ENCODE assay signal across 11 cellular contexts in the genomic region with DNA sequence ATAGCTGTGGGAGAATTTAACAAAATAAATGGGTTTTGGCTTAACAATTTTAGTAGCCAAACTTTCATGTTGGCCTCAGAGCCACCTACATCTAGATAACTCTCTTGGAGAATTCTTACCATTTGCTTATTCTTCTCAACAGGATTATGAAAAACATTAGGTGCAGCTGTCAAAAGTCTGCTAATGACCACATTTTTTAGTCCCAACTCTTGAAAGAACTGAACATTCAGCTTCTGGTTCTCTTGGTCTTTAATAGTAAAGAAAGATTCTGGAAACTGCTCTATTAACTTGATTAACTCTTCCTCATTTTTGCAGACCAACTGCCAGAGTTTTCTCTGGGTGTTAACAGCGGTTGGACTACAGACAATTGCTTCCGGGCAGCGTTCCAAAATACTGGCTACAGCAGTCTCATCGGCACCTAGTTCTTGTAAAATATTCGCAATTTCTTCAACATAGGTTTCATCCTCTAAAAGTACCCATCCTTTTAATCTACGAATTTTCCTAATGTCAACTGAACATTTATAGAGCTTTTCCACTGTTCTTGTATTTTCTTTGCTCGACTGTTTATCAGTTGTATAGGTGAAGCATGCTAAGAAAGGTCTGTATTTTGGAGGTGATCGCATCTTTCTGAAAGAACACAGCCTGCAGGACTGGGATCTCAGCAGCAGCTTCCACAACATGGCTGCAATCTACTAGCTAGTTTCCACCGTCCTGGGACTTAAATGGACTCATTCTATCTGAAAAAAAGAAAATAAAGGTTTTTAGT. TPM values are rescaled to one million over a fixed set of nuclear protein-coding genes. Genes with fewer than 3 reads are reported as not detected.
DNase-seq lines count a peak whose midpoint lies in the region; ATAC-seq and TF ChIP-seq lines count a peak whose summit lies in the region.
"Had no signal": no experiment of that assay in that cellular context is flagged by ENCODE, and none has a peak within 500 bp of the region (broad histone marks: within the 10 kb centered on the region; RNA-seq: fewer than 3 reads in every experiment).

No MANE protein-coding gene starts in this region.

- intact Hi-C loops in dorsolateral prefrontal cortex (cut with DNase I) = no loop called here
- intact Hi-C loops in naive thymus-derived CD4-positive, alpha-beta T cell (cut with micrococcal nuclease) = no loop called here

- no peak overlapping the region for H3K4me3 Mint-ChIP-seq in naive thymus-derived CD4-positive, alpha-beta T cell
- no peak overlapping the region for H3K4me3 Mint-ChIP-seq in naive thymus-derived CD8-positive, alpha-beta T cell

- H3K27me3 Mint-ChIP-seq in naive thymus-derived CD4-positive, alpha-beta T cell = no peaks in the 10 kb centered on the region
- no peaks in the 10 kb centered on the region for H3K27me3 Mint-ChIP-seq in naive thymus-derived CD8-positive, alpha-beta T cell

- DNase-seq in DMS153 (lab: John Stamatoyannopoulos, UW) (peak; percentile 14), NCI-H2196 treated with DMSO at 0.1 percent for 48 hours (lab: John Stamatoyannopoulos, UW; ENCODE audit: unreplicated experiment) (peak; percentile 45), dorsolateral prefrontal cortex (peak in 7 of 10 donors; percentile 45 to 62 (median 54))
- DNase-seq in naive thymus-derived CD4-positive, alpha-beta T cell = no peak
- no peak for DNase-seq in naive thymus-derived CD8-positive, alpha-beta T cell
- DNase-seq in activated CD8-positive, alpha-beta memory T cell treated with anti-CD3 and anti-CD28 coated beads, Interleukin-2, amount 50 U/mL, for 4 hours = no peak
- DNase-seq: activated gamma-delta T cell treated with Interleukin-2 at 50 U/mL for 16 hours had no signal

- no peaks in the 10 kb centered on the region for H3K27me3 ChIP-seq in dorsolateral prefrontal cortex
- no peaks in the 10 kb centered on the region for H3K27me3 ChIP-seq in naive thymus-derived CD4-positive, alpha-beta T cell (ENCODE audit: control insufficient read depth in 2 of 2, insufficient read depth in 2 of 2, low read length in 2 of 2)
- H3K27me3 ChIP-seq: upper lobe of left lung had no signal

- no peak for TF ChIP-seq CTCF in dorsolateral prefrontal cortex (IDR thresholded peaks at IDR 0.05 in 54 of 56, conservative IDR thresholded peaks at IDR 0.05 in 2 of 56; ENCODE audit: low read depth in 1 of 56, partially characterized antibody in 56 of 56)

- no peaks in the 10 kb centered on the region for H3K4me1 ChIP-seq in naive thymus-derived CD4-positive, alpha-beta T cell (ENCODE audit: control insufficient read depth in 2 of 2, insufficient read depth in 2 of 2, low read length in 2 of 2)

- H3K4me3 ChIP-seq in dorsolateral prefrontal cortex = no peak overlapping the region
- no peak overlapping the region for H3K4me3 ChIP-seq in naive thymus-derived CD4-positive, alpha-beta T cell (ENCODE audit: low read length)
- H3K4me3 ChIP-seq: upper lobe of left lung had no signal

- H3K36me3 Mint-ChIP-seq in naive thymus-derived CD4-positive, alpha-beta T cell = peaks cover 0 to 24% (median 8%) of the 10 kb centered on the region in 5 donors
- peaks cover 0 to 34% (median 0%) of the 10 kb centered on the region in 3 donors for H3K36me3 Mint-ChIP-seq in naive thymus-derived CD8-positive, alpha-beta T cell

- H3K27ac ChIP-seq in dorsolateral prefrontal cortex = peak overlapping the region in 18 of 59 donors; percentile 2 to 49 (median 27)
- H3K27ac ChIP-seq in naive thymus-derived CD4-positive, alpha-beta T cell (ENCODE audit: low read depth, low read length) = no peak overlapping the region
- H3K27ac ChIP-seq: HL-60, upper lobe of left lung had no signal

- peak overlapping the region in 7 of 9 donors; percentile 12 to 80 (median 55) for H3K27ac Mint-ChIP-seq in naive thymus-derived CD4-positive, alpha-beta T cell
- H3K27ac Mint-ChIP-seq in naive thymus-derived CD8-positive, alpha-beta T cell = peak overlapping the region in 5 of 10 donors; percentile 36 to 67 (median 56)

- no peaks in the 10 kb centered on the region for H3K36me3 ChIP-seq in naive thymus-derived CD4-positive, alpha-beta T cell (ENCODE audit: control insufficient read depth in 2 of 3, insufficient read depth in 3 of 3, low read length in 3 of 3)

- CTCF ChIA-PET in naive thymus-derived CD4-positive, alpha-beta T cell (lab: Charles Lee) = interaction anchor here (0.8 kb wide), 1 partner anchor 9 kb away, joined by 3 read pairs; no protein-coding TSS in a partner anchor

- no peaks in the 10 kb centered on the region for H3K9me3 ChIP-seq in naive thymus-derived CD4-positive, alpha-beta T cell (ENCODE audit: control insufficient read depth in 2 of 3, low read length in 3 of 3)
- H3K9me3 ChIP-seq: upper lobe of left lung had no signal

- no peaks in the 10 kb centered on the region for H3K9me3 Mint-ChIP-seq in naive thymus-derived CD4-positive, alpha-beta T cell
- no peaks in the 10 kb centered on the region for H3K9me3 Mint-ChIP-seq in naive thymus-derived CD8-positive, alpha-beta T cell

- POLR2A ChIA-PET in naive thymus-derived CD4-positive, alpha-beta T cell (lab: Charles Lee) = interaction anchor here (0.6 to 1.2 kb wide), 3 partner anchors 8 to 22 kb away, joined by 3 read pairs; a partner anchor contains a TSS
- POLR2A ChIA-PET in naive thymus-derived CD8-positive, alpha-beta T cell (lab: Charles Lee) = no interaction called here

- peaks cover 0 to 21% (median 9%) of the 10 kb centered on the region in 7 donors for H3K4me1 Mint-ChIP-seq in naive thymus-derived CD4-positive, alpha-beta T cell
- peaks cover 10 to 23% (median 18%) of the 10 kb centered on the region in 4 donors for H3K4me1 Mint-ChIP-seq in naive thymus-derived CD8-positive, alpha-beta T cell

- no peak for ATAC-seq in naive thymus-derived CD4-positive, alpha-beta T cell
- ATAC-seq in GM21526 (IDR thresholded peaks at IDR 0.05; ENCODE audit: low FRiP score, unreplicated experiment) (no peak), HG03469 (IDR thresholded peaks at IDR 0.05; ENCODE audit: unreplicated experiment) (no peak)
- ATAC-seq in naive thymus-derived CD8-positive, alpha-beta T cell = no peak

RNA-seq across cellular contexts. Expression of a gene that starts 8.7 kb away (rescaled TPM):
- total RNA-seq in dorsolateral prefrontal cortex = 10 to 100 TPM; 17.1 to 39.1 (median 25.8) TPM
- total RNA-seq in naive thymus-derived CD4-positive, alpha-beta T cell = 10 to 100 TPM in 2 of 5 experiments, 1 to 10 TPM in 3; 7.1 to 12.9 (median 9.7) TPM
- 1 to 10 TPM; 9.9 TPM for polyA plus RNA-seq in naive thymus-derived CD4-positive, alpha-beta T cell
- total RNA-seq in naive thymus-derived CD8-positive, alpha-beta T cell = 10 to 100 TPM; 13.1 to 14.3 TPM
- polyA plus RNA-seq in naive thymus-derived CD8-positive, alpha-beta T cell = 1 to 10 TPM; 4.4 to 9.3 (median 8.5) TPM

RNA-seq across cellular contexts. Expression of a gene that starts 22.5 kb away (rescaled TPM):
- 10 to 100 TPM; 16.7 to 37.0 (median 26.8) TPM for total RNA-seq in dorsolateral prefrontal cortex
- 10 to 100 TPM; 20.0 to 45.5 (median 31.5) TPM for total RNA-seq in naive thymus-derived CD4-positive, alpha-beta T cell
- polyA plus RNA-seq in naive thymus-derived CD4-positive, alpha-beta T cell = 10 to 100 TPM; 46.9 to 47.8 TPM
- 10 to 100 TPM; 47.2 to 53.1 TPM for total RNA-seq in naive thymus-derived CD8-positive, alpha-beta T cell
- polyA plus RNA-seq in naive thymus-derived CD8-positive, alpha-beta T cell = 10 to 100 TPM; 38.7 to 54.7 (median 38.9) TPM

Comparison
In these comparisons a context has a peak if more than half of its experiments do, and no peak if none do; other contexts are left out.
1. DNase-seq: peak in DMS153 (single experiment), NCI-H2196 treated with DMSO at 0.1 percent for 48 hours (single experiment) and dorsolateral prefrontal cortex (7 of 10); none in naive thymus-derived CD4-positive, alpha-beta T cell (0 of 9), naive thymus-derived CD8-positive, alpha-beta T cell (0 of 10) and activated CD8-positive, alpha-beta memory T cell treated with anti-CD3 and anti-CD28 coated beads, Interleukin-2, amount 50 U/mL, for 4 hours (single experiment).